ENCODE assay signal across 8 cellular contexts in genomic region chr17:55735784-55736405, GRCh38.
DNase-seq lines count a peak whose midpoint lies in the region; ATAC-seq lines count a peak whose summit lies in the region.

No MANE protein-coding gene starts in this region.

- no peak for ATAC-seq in GM21360 (IDR thresholded peaks at IDR 0.05; ENCODE audit: unreplicated experiment)

- peak; percentile 18 for DNase-seq in NCI-H2227 (lab: John Stamatoyannopoulos, UW; ENCODE audit: unreplicated experiment)
- no peak for DNase-seq in NCI-H2227 treated with DMSO at 0.1 percent for 48 hours (lab: John Stamatoyannopoulos, UW)
- peak; percentile 37 for DNase-seq in LoVo (ENCODE audit: low spot score)
- DNase-seq in activated CD4-positive, alpha-beta T cell treated with anti-CD3 and anti-CD28 coated beads for 4 hours, result peak; percentile 18 to 31
- DNase-seq in fibroblast of the conjunctiva (ENCODE audit: low read depth), result peak; percentile 61
- DNase-seq in stimulated activated CD4-positive, alpha-beta T cell treated with anti-CD3 and anti-CD28 coated beads, Interleukin-1b, Interleukin-23, amount 100 ng/mL, for 48 hours, result peak; percentile 31
- DNase-seq in NCI-H146 treated with DMSO at 0.1 percent for 48 hours (lab: John Stamatoyannopoulos, UW; ENCODE audit: unreplicated experiment), result no peak

Comparison
In these comparisons a context has a peak if more than half of its experiments do, and no peak if none do; other contexts are left out.
1. DNase-seq: peak in NCI-H2227 (single experiment), LoVo (single experiment), activated CD4-positive, alpha-beta T cell treated with anti-CD3 and anti-CD28 coated beads for 4 hours (2 of 2), fibroblast of the conjunctiva (single experiment) and stimulated activated CD4-positive, alpha-beta T cell treated with anti-CD3 and anti-CD28 coated beads, Interleukin-1b, Interleukin-23, amount 100 ng/mL, for 48 hours (single experiment); none in NCI-H2227 treated with DMSO at 0.1 percent for 48 hours (single experiment) and NCI-H146 treated with DMSO at 0.1 percent for 48 hours (single experiment).